ENCODE assay signal across 12 cellular contexts in genomic region chr11:20026629-20027545, GRCh38.
DNase-seq lines count a peak whose midpoint lies in the region; ATAC-seq and TF ChIP-seq lines count a peak whose summit lies in the region.
"Had no signal": no experiment of that assay in that cellular context is flagged by ENCODE, and none has a peak within 500 bp of the region (broad histone marks: within the 10 kb centered on the region; RNA-seq: fewer than 3 reads in every experiment).

No MANE protein-coding gene starts in this region.

- no peak for ATAC-seq in Right ventricle myocardium superior (ENCODE audit: poor library complexity)

- TF ChIP-seq CTCF in epithelial cell of esophagus (IDR thresholded peaks at IDR 0.05; ENCODE audit: insufficient read depth, low read depth, low read length, missing control alignments) (no peak), nephron progenitor cell (IDR thresholded peaks at IDR 0.05) (no peak)

- intact Hi-C loops in Right ventricle myocardium superior (cut with DNase I), result no loop called here

- H3K9me3 Mint-ChIP-seq in nephron progenitor cell, result no peaks in the 10 kb centered on the region
- H3K9me3 Mint-ChIP-seq in activated naive CD8-positive, alpha-beta T cell treated with anti-CD3 and anti-CD28 coated beads for 36 hours, result no peaks in the 10 kb centered on the region

- H3K27me3 Mint-ChIP-seq in nephron progenitor cell (ENCODE audit: low read depth, poor library complexity), result peaks cover 8% of the 10 kb centered on the region
- H3K27me3 Mint-ChIP-seq in activated naive CD8-positive, alpha-beta T cell treated with anti-CD3 and anti-CD28 coated beads for 36 hours, result peaks cover 3% of the 10 kb centered on the region

- H3K36me3 ChIP-seq in H7 (replicated peaks; ENCODE audit: control insufficient read depth, insufficient read depth, low read length), result no peaks in the 10 kb centered on the region
- H3K36me3 ChIP-seq: upper lobe of left lung had no signal

- peak; percentile 74 for DNase-seq in H7
- DNase-seq in NCI-H345 (lab: John Stamatoyannopoulos, UW), result peak; percentile 94
- DNase-seq in epithelial cell of esophagus (ENCODE audit: low read depth), result peak; percentile 95
- DNase-seq in nephron progenitor cell, result peak; percentile 56
- DNase-seq in dedifferentiated amniotic fluid mesenchymal stem cell (ENCODE audit: extremely low spot score), result no peak
- no peak for DNase-seq in Right ventricle myocardium superior
- DNase-seq in activated naive CD8-positive, alpha-beta T cell treated with anti-CD3 and anti-CD28 coated beads for 36 hours, result no peak
- DNase-seq in GOT3 (lab: John Stamatoyannopoulos, UW), result no peak
- DNase-seq: NCI-H446 treated with DMSO at 0.1 percent for 48 hours, T-helper 2 cell had no signal

- no peaks in the 10 kb centered on the region for H3K27me3 ChIP-seq in H7 (ENCODE audit: control insufficient read depth, insufficient read depth, low read length)
- H3K27me3 ChIP-seq: upper lobe of left lung had no signal

- H3K4me3 ChIP-seq in H7 (ENCODE audit: insufficient read depth, low read depth, low read length) (no peak overlapping the region), epithelial cell of esophagus (ENCODE audit: low read length) (peak overlapping the region; percentile 43)
- H3K4me3 ChIP-seq: upper lobe of left lung had no signal

- H3K4me3 Mint-ChIP-seq in nephron progenitor cell, result peak overlapping the region; percentile 77
- no peak overlapping the region for H3K4me3 Mint-ChIP-seq in activated naive CD8-positive, alpha-beta T cell treated with anti-CD3 and anti-CD28 coated beads for 36 hours
- H3K4me3 Mint-ChIP-seq: CD14-positive monocyte had no signal

- H3K36me3 Mint-ChIP-seq in nephron progenitor cell (ENCODE audit: low read depth), result no peaks in the 10 kb centered on the region
- H3K36me3 Mint-ChIP-seq in activated naive CD8-positive, alpha-beta T cell treated with anti-CD3 and anti-CD28 coated beads for 36 hours, result no peaks in the 10 kb centered on the region
- H3K36me3 Mint-ChIP-seq: CD14-positive monocyte had no signal

- peak overlapping the region; percentile 92 for H3K27ac Mint-ChIP-seq in nephron progenitor cell
- no peak overlapping the region for H3K27ac Mint-ChIP-seq in activated naive CD8-positive, alpha-beta T cell treated with anti-CD3 and anti-CD28 coated beads for 36 hours

- H3K4me1 Mint-ChIP-seq in nephron progenitor cell, result peaks cover 81% of the 10 kb centered on the region
- no peaks in the 10 kb centered on the region for H3K4me1 Mint-ChIP-seq in activated naive CD8-positive, alpha-beta T cell treated with anti-CD3 and anti-CD28 coated beads for 36 hours
- H3K4me1 Mint-ChIP-seq: CD14-positive monocyte had no signal

Comparison
In these comparisons a context has a peak if more than half of its experiments do, and no peak if none do; other contexts are left out.
1. DNase-seq: peak in H7 (single experiment), NCI-H345 (single experiment), epithelial cell of esophagus (single experiment) and nephron progenitor cell (single experiment); none in dedifferentiated amniotic fluid mesenchymal stem cell (single experiment), Right ventricle myocardium superior (single experiment), activated naive CD8-positive, alpha-beta T cell treated with anti-CD3 and anti-CD28 coated beads for 36 hours (single experiment) and GOT3 (single experiment).